ENCODE assay signal across 26 cellular contexts in the genomic region with DNA sequence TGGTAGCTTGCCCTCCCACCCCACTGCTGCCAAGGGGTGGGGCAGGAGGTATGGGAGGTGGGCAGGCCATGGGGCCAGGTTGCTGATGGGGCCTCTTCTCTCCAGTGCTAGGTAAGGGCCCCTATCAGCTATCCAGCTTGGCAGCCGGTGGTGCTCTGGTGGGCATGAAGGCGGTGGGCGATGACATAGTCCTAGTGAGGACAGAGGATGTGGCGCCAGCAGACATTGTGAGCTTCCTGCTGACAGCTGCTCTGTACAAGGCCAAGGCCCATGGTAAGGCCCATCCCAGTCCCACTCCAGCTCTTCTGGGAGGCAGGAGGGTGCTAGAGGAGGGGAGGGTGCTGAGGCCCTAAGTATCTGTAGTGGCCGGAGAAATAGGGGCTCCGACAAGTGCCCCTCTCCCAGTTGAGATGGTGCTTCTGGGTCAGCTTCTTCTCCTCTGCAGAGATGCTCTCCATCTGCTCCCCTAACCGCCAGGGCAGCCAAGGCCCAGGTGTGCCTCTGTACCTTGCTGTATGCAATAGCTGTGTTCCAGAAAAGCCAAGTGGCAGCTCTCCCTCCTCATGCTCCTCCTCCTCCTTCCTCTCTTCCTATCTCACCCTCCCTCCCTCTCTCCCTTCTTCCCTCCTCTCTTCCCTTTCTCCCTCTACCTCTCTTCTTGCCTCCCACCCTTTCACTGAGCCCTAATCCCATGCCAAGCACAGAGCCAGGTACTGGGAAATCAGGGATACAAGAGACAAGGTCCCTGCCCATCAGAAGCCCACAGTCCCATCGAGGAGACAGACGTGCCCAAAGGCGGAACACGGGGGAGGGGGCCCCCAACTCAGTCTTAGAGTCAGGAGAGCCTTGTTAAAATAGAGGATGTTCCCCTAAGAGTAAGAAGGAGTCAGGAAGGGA. TPM values are rescaled to one million over a fixed set of nuclear protein-coding genes. Genes with fewer than 3 reads are reported as not detected.
"Had no signal": no experiment of that assay in that cellular context is flagged by ENCODE, and none has a peak within 500 bp of the region (broad histone marks: within the 10 kb centered on the region; RNA-seq: fewer than 3 reads in every experiment).

No MANE protein-coding gene starts in this region.

- H3K36me3 ChIP-seq: left ventricle myocardium inferior, suprapubic skin had no signal

- DNase-seq: activated naive CD4-positive, alpha-beta T cell treated with anti-CD3 and anti-CD28 coated beads, Interleukin-2, amount 10 ng/mL, durations not matched to agents 7 days and 5 days; activated naive CD8-positive, alpha-beta T cell treated with anti-CD3 and anti-CD28 coated beads, Interleukin-2, amount 50 U/mL, for 24 hours; anterior cingulate cortex; caudate nucleus; foreskin keratinocyte; hypothalamus; left ventricle myocardium inferior; mucosa of descending colon; naive B cell; stimulated activated naive CD4-positive, alpha-beta T cell treated with Interleukin-2 at 50 U/mL for 16 hours; T-helper 9 cell; trophoblast cell had no signal

- H3K4me3 ChIP-seq: dorsolateral prefrontal cortex, left ventricle myocardium inferior, mucosa of descending colon, psoas muscle, SK-N-MC, suprapubic skin had no signal

- H3K4me1 Mint-ChIP-seq: activated naive CD4-positive, alpha-beta T cell treated with anti-CD3 and anti-CD28 coated beads, Interleukin-2, amount 10 ng/mL, durations not matched to agents 7 days and 5 days; naive B cell had no signal

- H3K27ac Mint-ChIP-seq: activated naive CD4-positive, alpha-beta T cell treated with anti-CD3 and anti-CD28 coated beads, Interleukin-2, amount 10 ng/mL, durations not matched to agents 7 days and 5 days; activated naive CD8-positive, alpha-beta T cell treated with anti-CD3 and anti-CD28 coated beads, Interleukin-2, amount 50 U/mL, for 24 hours; activated T-helper 2 cell treated with anti-CD3 and anti-CD28 coated beads, Interferon-gamma antibody, Interleukin-2, Interleukin-4, amounts not matched to agents 10 μg/mL and 5 μg/mL and 100 μg/mL, durations not matched to agents 14 hours and 24 hours and 36 hours; brain; endodermal cell; memory B cell; naive B cell had no signal

- H3K36me3 Mint-ChIP-seq: activated naive CD4-positive, alpha-beta T cell treated with anti-CD3 and anti-CD28 coated beads, Interleukin-2, amount 10 ng/mL, durations not matched to agents 7 days and 5 days; brain; memory B cell; naive B cell had no signal

- H3K27ac ChIP-seq: dorsolateral prefrontal cortex, epithelial cell of prostate, foreskin keratinocyte, left ventricle myocardium inferior, psoas muscle, SK-N-MC, suprapubic skin had no signal

- H3K4me1 ChIP-seq: foreskin keratinocyte, psoas muscle, suprapubic skin had no signal

- H3K4me3 Mint-ChIP-seq: activated naive CD4-positive, alpha-beta T cell treated with anti-CD3 and anti-CD28 coated beads, Interleukin-2, amount 10 ng/mL, durations not matched to agents 7 days and 5 days; activated naive CD8-positive, alpha-beta T cell treated with anti-CD3 and anti-CD28 coated beads, Interleukin-2, amount 50 U/mL, for 24 hours; brain; endodermal cell; memory B cell; naive B cell; neural crest cell had no signal

- H3K9me3 Mint-ChIP-seq: activated naive CD4-positive, alpha-beta T cell treated with anti-CD3 and anti-CD28 coated beads, Interleukin-2, amount 10 ng/mL, durations not matched to agents 7 days and 5 days; activated naive CD8-positive, alpha-beta T cell treated with anti-CD3 and anti-CD28 coated beads, Interleukin-2, amount 50 U/mL, for 24 hours; activated T-helper 2 cell treated with anti-CD3 and anti-CD28 coated beads, Interferon-gamma antibody, Interleukin-2, Interleukin-4, amounts not matched to agents 10 μg/mL and 5 μg/mL and 100 μg/mL, durations not matched to agents 14 hours and 24 hours and 36 hours; endodermal cell; memory B cell; naive B cell; neural crest cell had no signal

- H3K9me3 ChIP-seq: left ventricle myocardium inferior, mucosa of descending colon, psoas muscle, suprapubic skin had no signal

- ATAC-seq: activated naive CD8-positive, alpha-beta T cell treated with anti-CD3 and anti-CD28 coated beads, Interleukin-2, amount 50 U/mL, for 24 hours; foreskin keratinocyte; mucosa of descending colon; sciatic nerve had no signal

- H3K27me3 ChIP-seq: dorsolateral prefrontal cortex, suprapubic skin had no signal

RNA-seq across cellular contexts. Expression of a gene that starts 55.3 kb away (rescaled TPM):
- total RNA-seq: activated T-helper 2 cell treated with anti-CD3 and anti-CD28 coated beads, Interferon-gamma antibody, Interleukin-2, Interleukin-4, amounts not matched to agents 10 μg/mL and 5 μg/mL and 100 μg/mL, durations not matched to agents 14 hours and 24 hours and 36 hours; fibroblast of lung; foreskin keratinocyte; left ventricle myocardium inferior; neural crest cell; osteocyte; psoas muscle; sciatic nerve; suprapubic skin had no signal
- polyA plus RNA-seq: fibroblast of lung, foreskin keratinocyte, keratinocyte, psoas muscle had no signal

RNA-seq across cellular contexts. Expression of a gene that starts 58.1 kb away (rescaled TPM):
- total RNA-seq: activated T-helper 2 cell treated with anti-CD3 and anti-CD28 coated beads, Interferon-gamma antibody, Interleukin-2, Interleukin-4, amounts not matched to agents 10 μg/mL and 5 μg/mL and 100 μg/mL, durations not matched to agents 14 hours and 24 hours and 36 hours; fibroblast of lung; foreskin keratinocyte; left ventricle myocardium inferior; neural crest cell; osteocyte; psoas muscle; sciatic nerve; suprapubic skin had no signal
- polyA plus RNA-seq: fibroblast of lung, foreskin keratinocyte, keratinocyte had no signal
